ENCODE assay signal across 36 cellular contexts in genomic region chr11:31927982-31928381, GRCh38.
"Had no signal": no experiment of that assay in that cellular context is flagged by ENCODE, and none has a peak within 500 bp of the region (broad histone marks: within the 10 kb centered on the region; RNA-seq: fewer than 3 reads in every experiment).

No MANE protein-coding gene starts in this region.

- H3K36me3 ChIP-seq: MG63 had no signal

- H3K4me3 ChIP-seq: MG63 had no signal

- H3K9me3 ChIP-seq: MG63 had no signal

- H3K27me3 ChIP-seq: MG63 had no signal

- DNase-seq: Karpas-422, Kasumi-1, MG63, MM.1S, MV-4-11, NCI-H1048, NCI-H1092, NCI-H1092 treated with DMSO at 0.1 percent for 48 hours, NCI-H1105, NCI-H1105 treated with DMSO at 0.1 percent for 48 hours, NCI-H1417, NCI-H1417 treated with DMSO at 0.1 percent for 48 hours, NCI-H1436, NCI-H1436 treated with DMSO at 0.1 percent for 48 hours, NCI-H146, NCI-H1694, NCI-H1694 treated with DMSO at 0.1 percent for 48 hours, NCI-H187, NCI-H187 treated with DMSO at 0.1 percent for 48 hours, NCI-H1930, NCI-H2029, NCI-H2029 treated with DMSO at 0.1 percent for 48 hours, NCI-H2081, NCI-H2081 treated with DMSO at 0.1 percent for 48 hours, NCI-H2107, NCI-H2171, NCI-H2171 treated with DMSO at 0.1 percent for 48 hours, NCI-H2227 treated with DMSO at 0.1 percent for 48 hours, NCI-H226, NCI-H345, NCI-H446, NCI-H446 treated with DMSO at 0.1 percent for 48 hours, NCI-H510A, NCI-H510A treated with DMSO at 0.1 percent for 48 hours, NCI-H524, NCI-H524 treated with DMSO at 0.1 percent for 48 hours had no signal
